8 cellular contexts compared by ENCODE assay signal in the genomic region with DNA sequence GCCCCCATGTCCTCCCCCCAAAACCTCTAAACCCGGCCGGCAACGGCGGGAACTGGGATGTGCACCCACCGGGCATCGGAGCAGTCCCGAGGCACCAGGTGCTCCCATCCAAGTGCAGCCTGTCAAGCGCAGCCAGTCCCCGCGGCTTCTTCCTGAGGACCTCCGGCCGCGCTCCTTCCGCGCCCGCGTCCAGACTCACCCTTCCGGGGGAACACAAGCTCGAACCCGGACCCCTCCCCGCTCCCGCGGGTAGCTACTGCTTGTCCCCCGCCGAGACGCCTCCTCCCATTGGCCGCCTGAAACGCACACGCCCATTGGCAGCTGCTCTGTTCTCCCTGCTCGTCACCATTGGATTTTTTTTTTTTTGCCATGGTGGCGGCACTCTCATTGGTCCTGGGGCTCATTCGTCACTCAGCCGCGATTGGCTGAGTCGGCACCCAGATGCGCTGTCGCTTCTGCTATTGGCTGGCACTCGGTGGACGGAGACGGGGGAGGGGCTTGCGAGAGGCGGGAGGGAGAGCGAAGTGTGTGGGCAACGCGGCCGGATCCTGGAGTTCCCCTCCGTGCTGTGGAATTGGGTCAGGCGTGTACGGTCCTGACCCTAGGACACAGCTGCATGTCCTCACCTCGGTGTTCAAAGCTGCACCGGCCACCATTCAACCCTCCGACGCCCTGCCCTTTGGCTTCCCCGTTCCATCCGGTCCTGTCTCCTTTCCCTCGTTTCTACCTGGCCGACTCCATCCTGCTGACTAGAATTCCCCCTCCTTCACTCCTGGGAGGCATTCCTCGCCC. TPM values are rescaled to one million over a fixed set of nuclear protein-coding genes. Genes with fewer than 3 reads are reported as not detected.
DNase-seq lines count a peak whose midpoint lies in the region; ATAC-seq, FAIRE-seq and TF ChIP-seq lines count a peak whose summit lies in the region.

A gene (minus strand): TSS at position 262 of the 792 bp plus-strand sequence. CDS start 2,166 bp downstream, outside the sequence.

- H3K4me2 ChIP-seq in OCI-LY3 (ENCODE audit: low read length), result peak within 1 kb of the TSS; percentile 99

- H3K27me3 Mint-ChIP-seq in mesothelial cell of epicardium (ENCODE audit: low read depth), result peaks cover 2% of the 10 kb centered on the region

- DNase-seq in D341Med (ENCODE audit: low spot score) (peak; percentile 99), HuH-7 (ENCODE audit: low spot score) (peak; percentile 100), mesothelial cell of epicardium (ENCODE audit: low spot score in 2 of 2, unreplicated experiment in 2 of 2) (peak; percentile 89 to 99)
- DNase-seq in activated CD8-positive, alpha-beta memory T cell treated with anti-CD3 and anti-CD28 coated beads, Interleukin-2, amount 50 U/mL, for 48 hours, result peak; percentile 99
- DNase-seq in stimulated activated CD8-positive, alpha-beta memory T cell treated with anti-CD3 and anti-CD28 coated beads, Interleukin-15, amount 100 ng/mL, for 48 hours (ENCODE audit: low read depth in 2 of 2), result peak; percentile 94 to 95

- H3K4me1 Mint-ChIP-seq in mesothelial cell of epicardium, result peaks cover 18% of the 10 kb centered on the region

- H3K4me3 ChIP-seq in OCI-LY3 (ENCODE audit: low read length), result peak within 1 kb of the TSS; percentile 86

- peak within 1 kb of the TSS; percentile 49; the same call in 1 of the 2 replicates for H2AFZ ChIP-seq in OCI-LY3 (ENCODE audit: low read depth, low read length)

- peaks cover 20% of the 10 kb centered on the region for H3K79me2 ChIP-seq in OCI-LY3 (ENCODE audit: low read length)

- peak within 1 kb of the TSS; percentile 79 for H3K27ac ChIP-seq in OCI-LY3 (ENCODE audit: low read length)

- TF ChIP-seq CTCF in OCI-LY3 (IDR thresholded peaks at IDR 0.05; ENCODE audit: low read depth, low read length) (no peak), mesothelial cell of epicardium (IDR thresholded peaks at IDR 0.05; ENCODE audit: unreplicated experiment) (no peak)

- H3K36me3 Mint-ChIP-seq in mesothelial cell of epicardium, result peaks cover 7% of the 10 kb centered on the region

- peak within 1 kb of the TSS; percentile 89 for H3K4me3 Mint-ChIP-seq in mesothelial cell of epicardium

- H3K9me3 Mint-ChIP-seq in mesothelial cell of epicardium, result no peaks in the 10 kb centered on the region

- peak within 1 kb of the TSS; percentile 96 for H3K9ac ChIP-seq in OCI-LY3 (ENCODE audit: low read length)

- H3K36me3 ChIP-seq in OCI-LY3 (replicated peaks; ENCODE audit: low read depth, low read length), result peaks cover 10% of the 10 kb centered on the region

- no peaks in the 10 kb centered on the region for H3K27me3 ChIP-seq in OCI-LY3 (ENCODE audit: low read depth, low read length)

- no peaks in the 10 kb centered on the region for H4K20me1 ChIP-seq in OCI-LY3 (ENCODE audit: insufficient read depth, low read length)

- ATAC-seq in GM21515 (IDR thresholded peaks at IDR 0.05; ENCODE audit: unreplicated experiment), result peak; percentile 85

- peak within 1 kb of the TSS; percentile 97 for H3K27ac Mint-ChIP-seq in mesothelial cell of epicardium

- FAIRE-seq in endometrium (lab: Jason Lieb, UNC), result peak; percentile 99

- H3K4me1 ChIP-seq in OCI-LY3 (ENCODE audit: low read length), result peaks cover 10% of the 10 kb centered on the region

- no peaks in the 10 kb centered on the region for H3K9me3 ChIP-seq in OCI-LY3 (ENCODE audit: insufficient read depth, low read length)

RNA-seq across cellular contexts. Expression of the gene that starts here (rescaled TPM):
- total RNA-seq in mesothelial cell of epicardium, result 142 to 148 TPM (median 146 TPM) in 3 replicates

Comparison
In these comparisons a context has a peak if more than half of its experiments do, and no peak if none do; other contexts are left out.
1. Peak in every context shown above with its lines: DNase-seq, ATAC-seq, H3K4me3 ChIP-seq and H3K27ac ChIP-seq.